In the genomic region with DNA sequence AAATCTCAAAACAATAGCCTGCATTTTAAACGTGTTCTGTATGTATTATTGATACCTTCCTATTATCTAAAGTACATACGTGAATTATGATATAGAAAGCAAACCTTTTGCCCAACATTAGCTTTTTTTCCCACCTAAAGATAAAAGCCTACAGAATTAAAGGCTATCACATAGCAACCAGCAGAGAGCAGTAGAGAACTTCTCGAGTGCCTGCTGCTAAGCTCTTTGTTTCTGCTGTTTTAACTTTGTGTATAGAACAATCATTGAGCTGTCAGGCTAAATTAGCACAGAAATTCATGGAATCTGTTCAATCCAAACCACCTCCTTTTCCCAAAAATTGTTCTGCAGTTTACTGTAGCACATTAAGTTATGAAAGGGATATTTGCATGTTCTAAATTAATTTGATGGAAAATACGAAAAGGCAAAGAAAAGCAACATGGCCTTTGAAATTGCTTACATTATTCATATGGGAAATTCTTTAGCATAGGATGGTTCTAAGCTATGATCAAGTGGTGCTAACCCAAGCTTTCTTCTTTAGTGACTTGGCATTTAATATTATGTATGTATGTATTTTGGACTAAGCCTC, we compare ENCODE assay signal across 9 cellular contexts.
A peak's percentile ranks its signal among the peaks of the same experiment; 100 is the strongest.
DNase-seq lines count a peak whose midpoint lies in the region; TF ChIP-seq lines count a peak whose summit lies in the region.
"Had no signal": no experiment of that assay in that cellular context is flagged by ENCODE, and none has a peak within 500 bp of the region (broad histone marks: within the 10 kb centered on the region; RNA-seq: fewer than 3 reads in every experiment).

No MANE protein-coding gene starts in this region.

- H3K27ac ChIP-seq in cardiac muscle cell: no peak overlapping the region

- no peak overlapping the region for H3K4me3 Mint-ChIP-seq in activated CD4-positive, alpha-beta T cell treated with anti-CD3 and anti-CD28 coated beads, Interleukin-2, amount 10 ng/mL, durations not matched to agents 7 days and 5 days
- H3K4me3 Mint-ChIP-seq: activated naive CD8-positive, alpha-beta T cell had no signal

- no peaks in the 10 kb centered on the region for H3K36me3 Mint-ChIP-seq in activated CD4-positive, alpha-beta T cell treated with anti-CD3 and anti-CD28 coated beads, Interleukin-2, amount 10 ng/mL, durations not matched to agents 7 days and 5 days (ENCODE audit: low read depth)

- peaks cover 5% of the 10 kb centered on the region for H3K9me3 ChIP-seq in cardiac muscle cell (ENCODE audit: low read depth)
- H3K9me3 ChIP-seq in adipocyte (ENCODE audit: control insufficient read depth, low read length): peaks cover 13% of the 10 kb centered on the region

- H3K4me3 ChIP-seq in cardiac muscle cell (no peak overlapping the region), LNCaP clone FGC (ENCODE audit: low read depth, low read length) (no peak overlapping the region), adipocyte (ENCODE audit: low read length) (no peak overlapping the region)

- TF ChIP-seq CTCF in cardiac muscle cell (IDR thresholded peaks at IDR 0.05; ENCODE audit: low read depth, low read length) (peak; percentile 76), LNCaP clone FGC (IDR thresholded peaks at IDR 0.05; ENCODE audit: control insufficient read depth, extremely low read depth, insufficient read depth) (peak; percentile 61)

- H3K27me3 Mint-ChIP-seq in activated CD4-positive, alpha-beta T cell treated with anti-CD3 and anti-CD28 coated beads, Interleukin-2, amount 10 ng/mL, durations not matched to agents 7 days and 5 days: no peaks in the 10 kb centered on the region
- H3K27me3 Mint-ChIP-seq: activated naive CD8-positive, alpha-beta T cell had no signal

- no peak overlapping the region for H3K27ac Mint-ChIP-seq in activated CD4-positive, alpha-beta T cell treated with anti-CD3 and anti-CD28 coated beads, Interleukin-2, amount 10 ng/mL, durations not matched to agents 7 days and 5 days
- H3K27ac Mint-ChIP-seq: activated naive CD8-positive, alpha-beta T cell had no signal

- peaks cover 15% of the 10 kb centered on the region for H3K4me1 ChIP-seq in cardiac muscle cell (ENCODE audit: low read depth)
- no peaks in the 10 kb centered on the region for H3K4me1 ChIP-seq in adipocyte (ENCODE audit: control insufficient read depth, insufficient read depth, low read length)

- no peaks in the 10 kb centered on the region for H3K4me1 Mint-ChIP-seq in activated CD4-positive, alpha-beta T cell treated with anti-CD3 and anti-CD28 coated beads, Interleukin-2, amount 10 ng/mL, durations not matched to agents 7 days and 5 days

- H3K36me3 ChIP-seq in cardiac muscle cell: no peaks in the 10 kb centered on the region
- no peaks in the 10 kb centered on the region for H3K36me3 ChIP-seq in adipocyte (ENCODE audit: control insufficient read depth, insufficient read depth, low read length, severe bottlenecking)

- H3K27me3 ChIP-seq in cardiac muscle cell: no peaks in the 10 kb centered on the region
- H3K27me3 ChIP-seq in adipocyte (replicated peaks; ENCODE audit: control insufficient read depth, insufficient read depth, low read length): no peaks in the 10 kb centered on the region

- CTCF ChIA-PET in activated CD4-positive, alpha-beta T cell treated with anti-CD3 and anti-CD28 coated beads, Interleukin-2, amount 10 ng/mL, durations not matched to agents 7 days and 5 days (lab: Charles Lee): interaction anchor here (0.5 kb wide), 1 partner anchor 297 kb away, joined by 4 read pairs; no protein-coding TSS in a partner anchor

- intact Hi-C loops in cardiac septum (cut with DNase I): no loop called here

- H3K9me3 Mint-ChIP-seq in activated CD4-positive, alpha-beta T cell treated with anti-CD3 and anti-CD28 coated beads, Interleukin-2, amount 10 ng/mL, durations not matched to agents 7 days and 5 days: peaks cover 5% of the 10 kb centered on the region

- no peak overlapping the region for H3K9ac ChIP-seq in adipocyte (ENCODE audit: low read length)

- POLR2A ChIA-PET in activated CD4-positive, alpha-beta T cell treated with anti-CD3 and anti-CD28 coated beads, Interleukin-2, amount 10 ng/mL, durations not matched to agents 7 days and 5 days (lab: Charles Lee): no interaction called here

- peak; percentile 56 to 73 for DNase-seq in cardiac muscle cell (ENCODE audit: low read depth in 1 of 2, low spot score in 1 of 2)
- DNase-seq in cardiac septum (ENCODE audit: low spot score): no peak
- peak; percentile 6 for DNase-seq in LNCaP clone FGC (ENCODE audit: low read depth)
- DNase-seq in adipocyte (ENCODE audit: low read depth): peak; percentile 60
- DNase-seq in left kidney (ENCODE audit: low read depth, low spot score): peak; percentile 71
- no peak for DNase-seq in T1000 (lab: John Stamatoyannopoulos, UW)
- no peak for DNase-seq in activated CD4-positive, alpha-beta T cell treated with anti-CD3 and anti-CD28 coated beads, Interleukin-2, amount 10 ng/mL, durations not matched to agents 7 days and 5 days
- DNase-seq in cerebellar nuclear complex (lab: John Stamatoyannopoulos, UW): no peak

Comparison
In these comparisons a context has a peak if more than half of its experiments do, and no peak if none do; other contexts are left out.
1. DNase-seq: peak in cardiac muscle cell (2 of 2), LNCaP clone FGC (single experiment), adipocyte (single experiment) and left kidney (single experiment); none in cardiac septum (single experiment), T1000 (single experiment), activated CD4-positive, alpha-beta T cell treated with anti-CD3 and anti-CD28 coated beads, Interleukin-2, amount 10 ng/mL, durations not matched to agents 7 days and 5 days (single experiment) and cerebellar nuclear complex (0 of 2).